Comparison of ENCODE assay signal across 9 cellular contexts in genomic region chr4:128285085-128286023, GRCh38. TPM values are rescaled to one million over a fixed set of nuclear protein-coding genes. Genes with fewer than 3 reads are reported as not detected.
DNase-seq lines count a peak whose midpoint lies in the region; ATAC-seq and TF ChIP-seq lines count a peak whose summit lies in the region.
"Had no signal": no experiment of that assay in that cellular context is flagged by ENCODE, and none has a peak within 500 bp of the region (broad histone marks: within the 10 kb centered on the region; RNA-seq: fewer than 3 reads in every experiment).

No MANE protein-coding gene starts in this region.

- ATAC-seq in activated B cell treated with CpG ODN at 0.5 μM for 24 hours (ENCODE audit: low read depth) (no peak), thoracic aorta (ENCODE audit: insufficient number of reproducible peaks, low FRiP score, low read depth) (no peak), GM18519 (IDR thresholded peaks at IDR 0.05; ENCODE audit: low FRiP score, unreplicated experiment) (no peak), HG03432 (IDR thresholded peaks at IDR 0.05; ENCODE audit: unreplicated experiment) (no peak), HG02981 (IDR thresholded peaks at IDR 0.05; ENCODE audit: unreplicated experiment) (no peak)

- POLR2A ChIA-PET in activated B cell treated with CpG ODN at 0.5 μM for 24 hours (lab: Charles Lee) = interaction anchor here (3.0 to 5.1 kb wide), 2 partner anchors 320 to 527 kb away, joined by 17 to 26 read pairs; partner anchors contain the start of genes ABHD18 and MFSD8

- intact Hi-C loops in activated B cell treated with CpG ODN at 0.5 μM for 24 hours (cut with micrococcal nuclease) = loop anchor here (5.0 kb wide), 3 partner anchors 93 to 577 kb away; partner anchors contain the start of gene HSPA4L

- DNase-seq in activated T-cell treated with anti-CD3 and anti-CD28 coated beads, Interleukin-2, amount 50 U/mL, for 24 hours = no peak
- no peak for DNase-seq in activated T-cell treated with anti-CD3 and anti-CD28 coated beads for 4 hours
- DNase-seq in activated B cell treated with CpG ODN at 0.5 μM for 24 hours = no peak
- no peak for DNase-seq in thoracic aorta (ENCODE audit: low spot score)
- DNase-seq: stimulated activated CD4-positive, alpha-beta T cell treated with anti-CD3 and anti-CD28 coated beads, Interleukin-2, amount 100 ng/mL, for 24 hours had no signal

- H3K27ac Mint-ChIP-seq in activated T-cell treated with anti-CD3 and anti-CD28 coated beads, Interleukin-2, amount 50 U/mL, for 24 hours = no peak overlapping the region
- H3K27ac Mint-ChIP-seq in activated B cell treated with CpG ODN at 0.5 μM for 24 hours = no peak overlapping the region

- H3K9me3 ChIP-seq in thoracic aorta = no peaks in the 10 kb centered on the region

- H3K4me3 ChIP-seq in iPS-11a (ENCODE audit: low read depth, low read length) (peak overlapping the region; percentile 83), thoracic aorta (peak overlapping the region; percentile 92)

- peak overlapping the region; percentile 95 for H3K4me3 Mint-ChIP-seq in activated T-cell treated with anti-CD3 and anti-CD28 coated beads, Interleukin-2, amount 50 U/mL, for 24 hours
- H3K4me3 Mint-ChIP-seq in activated B cell treated with CpG ODN at 0.5 μM for 24 hours = peak overlapping the region; percentile 83

- no peaks in the 10 kb centered on the region for H3K36me3 ChIP-seq in thoracic aorta

- H3K4me1 ChIP-seq in thoracic aorta (ENCODE audit: control insufficient read depth in 1 of 2, low read depth in 2 of 2) = peaks cover 36 to 45% of the 10 kb centered on the region in 2 donors

- H3K36me3 Mint-ChIP-seq in activated T-cell treated with anti-CD3 and anti-CD28 coated beads, Interleukin-2, amount 50 U/mL, for 24 hours (ENCODE audit: low read depth) = peaks cover 59% of the 10 kb centered on the region
- H3K36me3 Mint-ChIP-seq in activated B cell treated with CpG ODN at 0.5 μM for 24 hours (ENCODE audit: low read depth) = peaks cover 12% of the 10 kb centered on the region

- H3K4me1 Mint-ChIP-seq in activated T-cell treated with anti-CD3 and anti-CD28 coated beads, Interleukin-2, amount 50 U/mL, for 24 hours (ENCODE audit: low read depth) = peaks cover 56% of the 10 kb centered on the region
- peaks cover 37% of the 10 kb centered on the region for H3K4me1 Mint-ChIP-seq in activated B cell treated with CpG ODN at 0.5 μM for 24 hours

- H3K27ac ChIP-seq in thoracic aorta = peak overlapping the region; percentile 41 to 93

- H3K27me3 ChIP-seq in thoracic aorta (replicated peaks; ENCODE audit: insufficient read depth) = no peaks in the 10 kb centered on the region

- no peak for TF ChIP-seq CTCF in activated B cell treated with CpG ODN at 0.5 μM for 24 hours (IDR thresholded peaks at IDR 0.05)
- no peak for TF ChIP-seq CTCF in thoracic aorta (IDR thresholded peaks at IDR 0.05)

- H3K9me3 Mint-ChIP-seq in activated T-cell treated with anti-CD3 and anti-CD28 coated beads, Interleukin-2, amount 50 U/mL, for 24 hours = no peaks in the 10 kb centered on the region
- H3K9me3 Mint-ChIP-seq in activated B cell treated with CpG ODN at 0.5 μM for 24 hours = no peaks in the 10 kb centered on the region

- no peaks in the 10 kb centered on the region for H3K27me3 Mint-ChIP-seq in activated T-cell treated with anti-CD3 and anti-CD28 coated beads, Interleukin-2, amount 50 U/mL, for 24 hours
- H3K27me3 Mint-ChIP-seq in activated B cell treated with CpG ODN at 0.5 μM for 24 hours = no peaks in the 10 kb centered on the region

- CTCF ChIA-PET in activated B cell treated with CpG ODN at 0.5 μM for 24 hours (lab: Charles Lee) = no interaction called here

RNA-seq across cellular contexts. Expression of gene PGRMC2, which starts 2.3 kb away (rescaled TPM):
- total RNA-seq in activated B cell treated with CpG ODN at 0.5 μM for 24 hours (26.5 and 28.3 TPM in 2 replicates), thoracic aorta (10 to 100 TPM; 26.9 to 70.1 TPM)
